Comparison of ENCODE assay signal across 1 cellular context in the genomic region with DNA sequence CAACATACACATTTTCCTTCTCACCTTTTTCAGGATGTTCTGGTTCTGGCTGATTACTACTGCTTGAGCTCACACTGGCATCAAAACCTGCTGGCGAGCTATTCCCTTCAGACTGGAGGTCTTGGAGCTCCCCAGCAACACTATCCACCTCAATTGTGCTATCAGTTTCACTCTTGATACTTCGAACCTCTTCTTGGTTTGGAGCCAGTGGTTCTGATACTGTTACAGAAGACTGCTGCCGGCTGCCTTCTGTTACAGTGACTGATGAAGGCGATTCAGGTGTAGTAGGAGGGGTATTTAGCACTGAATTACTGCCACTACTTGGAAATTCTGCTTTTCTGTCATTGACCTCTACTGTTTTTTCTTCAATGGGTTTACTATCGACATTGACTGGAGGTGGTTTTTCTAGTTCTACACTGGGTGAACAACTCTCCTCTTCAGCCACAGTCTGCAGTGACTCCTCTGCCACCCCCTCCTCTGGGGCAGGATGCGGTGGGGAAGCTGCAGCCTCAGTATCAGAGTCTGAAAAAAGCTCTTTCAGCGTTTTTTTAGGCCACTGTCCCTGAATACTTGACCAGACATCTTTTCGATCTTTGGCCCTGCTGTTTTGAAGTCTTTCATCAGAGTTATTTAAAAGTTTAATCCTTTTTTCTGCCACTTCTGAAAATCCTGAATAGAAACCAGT.
TF ChIP-seq lines count a peak whose summit lies in the region.

No MANE protein-coding gene starts in this region.

TF ChIP-seq in HCT116, 20 proteins besides CTCF, POLR2A, EP300 and RAD21:
- TF ChIP-seq JUND (IDR thresholded peaks at IDR 0.05) (no peak), EZH2phosphoT487 (IDR thresholded peaks at IDR 0.05; ENCODE audit: borderline replicate concordance) (no peak)
